1 cellular context compared by ENCODE assay signal in the genomic region with DNA sequence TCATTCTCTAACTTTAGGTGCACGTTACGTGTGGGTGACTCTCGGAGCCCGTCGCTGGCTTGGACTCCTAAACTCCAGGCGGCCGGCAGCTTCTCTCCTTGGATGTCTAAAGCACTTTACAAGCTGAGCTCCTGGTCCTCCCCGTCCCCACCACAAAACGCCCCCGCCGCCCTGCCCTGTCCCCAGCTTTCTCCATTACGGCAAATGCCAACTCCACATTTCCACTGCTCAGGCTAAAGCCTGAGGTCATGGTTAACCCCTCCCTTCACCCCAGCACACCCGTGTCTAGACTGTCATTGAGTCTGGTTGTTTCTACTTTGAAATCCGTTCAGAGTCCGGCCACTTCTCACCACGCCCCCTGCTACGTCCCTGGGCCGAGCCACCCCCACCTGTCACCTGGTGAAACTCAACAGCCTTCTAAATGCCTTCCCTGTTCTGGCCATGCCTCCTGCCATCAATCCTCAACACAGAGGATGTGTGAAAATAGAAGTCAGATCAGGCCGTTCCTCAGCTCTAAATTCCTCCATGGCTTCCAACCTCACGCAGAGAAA.
TF ChIP-seq lines count a peak whose summit lies in the region.

No MANE protein-coding gene starts in this region.

TF ChIP-seq in HepG2, 621 proteins besides CTCF, POLR2A, EP300 and RAD21 (continued from another document and continues in another):
- TF ChIP-seq, protein P1, sequence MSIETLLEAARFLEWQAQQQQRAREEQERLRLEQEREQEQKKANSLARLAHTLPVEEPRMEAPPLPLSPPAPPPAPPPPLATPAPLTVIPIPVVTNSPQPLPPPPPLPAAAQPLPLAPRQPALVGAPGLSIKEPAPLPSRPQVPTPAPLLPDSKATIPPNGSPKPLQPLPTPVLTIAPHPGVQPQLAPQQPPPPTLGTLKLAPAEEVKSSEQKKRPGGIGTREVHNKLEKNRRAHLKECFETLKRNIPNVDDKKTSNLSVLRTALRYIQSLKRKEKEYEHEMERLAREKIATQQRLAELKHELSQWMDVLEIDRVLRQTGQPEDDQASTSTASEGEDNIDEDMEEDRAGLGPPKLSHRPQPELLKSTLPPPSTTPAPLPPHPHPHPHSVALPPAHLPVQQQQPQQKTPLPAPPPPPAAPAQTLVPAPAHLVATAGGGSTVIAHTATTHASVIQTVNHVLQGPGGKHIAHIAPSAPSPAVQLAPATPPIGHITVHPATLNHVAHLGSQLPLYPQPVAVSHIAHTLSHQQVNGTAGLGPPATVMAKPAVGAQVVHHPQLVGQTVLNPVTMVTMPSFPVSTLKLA (IDR thresholded peaks at IDR 0.05), result peak; percentile 51; the same call in 1 of the 2 replicates
- TF ChIP-seq SMAD3 (CRISPR knock-in tag; IDR thresholded peaks at IDR 0.05) (0 out of 2 replicates have a peak, but pooled peaks have one; percentile 28), FOXK2 (IDR thresholded peaks at IDR 0.05) (peak; percentile 44; the same call in 1 of the 2 replicates), MAZ (IDR thresholded peaks at IDR 0.05; ENCODE audit: borderline replicate concordance, low read depth, low read length) (0 out of 2 replicates have a peak, but pooled peaks have one; percentile 16), MAZ (CRISPR knock-in tag; IDR thresholded peaks at IDR 0.05; ENCODE audit: low read depth) (no peak), DNMT3B (CRISPR knock-in tag; conservative IDR thresholded peaks at IDR 0.05) (no peak), CREM (IDR thresholded peaks at IDR 0.05) (peak; percentile 50; the same call in 1 of the 2 replicates), CREM (CRISPR knock-in tag; IDR thresholded peaks at IDR 0.05) (no peak), ZNF510 (CRISPR knock-in tag; IDR thresholded peaks at IDR 0.05; ENCODE audit: low read depth) (no peak), HNF4G (IDR thresholded peaks at IDR 0.05; ENCODE audit: borderline replicate concordance, low read depth, low read length) (peak; percentile 47; the same call in 1 of the 2 replicates), HNF4G (CRISPR knock-in tag; IDR thresholded peaks at IDR 0.05; ENCODE audit: borderline replicate concordance, low read depth) (no peak), ZNF557 (CRISPR knock-in tag; IDR thresholded peaks at IDR 0.05) (0 out of 2 replicates have a peak, but pooled peaks have one; percentile 44), SNRNP70 (IDR thresholded peaks at IDR 0.05; ENCODE audit: low read depth, low read length) (no peak), HNF4A (CRISPR knock-in tag; IDR thresholded peaks at IDR 0.05) (peak; percentile 76), POLR2AphosphoS5 (IDR thresholded peaks at IDR 0.05; ENCODE audit: low read depth, low read length) (peak; percentile 35; the same call in 1 of the 2 replicates), ELF3 (CRISPR knock-in tag; IDR thresholded peaks at IDR 0.05) (peak; percentile 42; the same call in 1 of the 2 replicates), TEAD3 (CRISPR knock-in tag; optimal IDR thresholded peaks at IDR 0.05; ENCODE audit: borderline replicate concordance) (no peak), SP5 (CRISPR knock-in tag; IDR thresholded peaks at IDR 0.05; ENCODE audit: borderline replicate concordance, low read depth) (peak; percentile 90), ARNTL (CRISPR knock-in tag; IDR thresholded peaks at IDR 0.05) (0 out of 2 replicates have a peak, but pooled peaks have one; percentile 26), ZFP90 (CRISPR knock-in tag; IDR thresholded peaks at IDR 0.05; ENCODE audit: borderline replicate concordance) (peak; percentile 43; the same call in 1 of the 2 replicates), ZNF772 (CRISPR knock-in tag; IDR thresholded peaks at IDR 0.05) (no peak), EHMT2 (IDR thresholded peaks at IDR 0.05; ENCODE audit: borderline replicate concordance, low read depth, low read length) (no peak), ZNF782 (CRISPR knock-in tag; IDR thresholded peaks at IDR 0.05; ENCODE audit: borderline replicate concordance) (no peak), MED1 (CRISPR knock-in tag; IDR thresholded peaks at IDR 0.05) (peak; percentile 79), ELF4 (CRISPR knock-in tag; IDR thresholded peaks at IDR 0.05; ENCODE audit: borderline replicate concordance) (no peak), STAG1 (CRISPR knock-in tag; IDR thresholded peaks at IDR 0.05) (peak; percentile 19; the same call in 1 of the 2 replicates), BRD4 (CRISPR knock-in tag; IDR thresholded peaks at IDR 0.05) (0 out of 2 replicates have a peak, but pooled peaks have one; percentile 25), ZNF264 (CRISPR knock-in tag; IDR thresholded peaks at IDR 0.05) (peak; percentile 27; the same call in 1 of the 2 replicates), BCL6 (CRISPR knock-in tag; IDR thresholded peaks at IDR 0.05) (peak; percentile 59; the same call in 1 of the 2 replicates), MXI1 (IDR thresholded peaks at IDR 0.05; ENCODE audit: borderline replicate concordance, low read depth, low read length) (peak; percentile 87; the same call in 1 of the 3 replicates), GATAD1 (CRISPR knock-in tag; IDR thresholded peaks at IDR 0.05) (no peak), ZNF720 (CRISPR knock-in tag; IDR thresholded peaks at IDR 0.05) (no peak), HIVEP1 (CRISPR knock-in tag; IDR thresholded peaks at IDR 0.05) (no peak), SIN3A (IDR thresholded peaks at IDR 0.05; ENCODE audit: borderline replicate concordance, low read depth, low read length) (peak; percentile 66; the same call in 1 of the 2 replicates), GPN1 (CRISPR knock-in tag; IDR thresholded peaks at IDR 0.05; ENCODE audit: borderline replicate concordance) (no peak), SCMH1 (CRISPR knock-in tag; IDR thresholded peaks at IDR 0.05; ENCODE audit: borderline replicate concordance) (no peak), MEIS1 (CRISPR knock-in tag; IDR thresholded peaks at IDR 0.05; ENCODE audit: borderline replicate concordance) (peak; percentile 71; the same call in 1 of the 2 replicates), SALL1 (CRISPR knock-in tag; IDR thresholded peaks at IDR 0.05) (peak; percentile 19; the same call in 1 of the 2 replicates), BHLHE40 (IDR thresholded peaks at IDR 0.05; ENCODE audit: low read length) (0 out of 2 replicates have a peak, but pooled peaks have one; percentile 28), ZNF441 (CRISPR knock-in tag; IDR thresholded peaks at IDR 0.05; ENCODE audit: borderline replicate concordance) (peak; percentile 85)
- TF ChIP-seq, protein P2, sequence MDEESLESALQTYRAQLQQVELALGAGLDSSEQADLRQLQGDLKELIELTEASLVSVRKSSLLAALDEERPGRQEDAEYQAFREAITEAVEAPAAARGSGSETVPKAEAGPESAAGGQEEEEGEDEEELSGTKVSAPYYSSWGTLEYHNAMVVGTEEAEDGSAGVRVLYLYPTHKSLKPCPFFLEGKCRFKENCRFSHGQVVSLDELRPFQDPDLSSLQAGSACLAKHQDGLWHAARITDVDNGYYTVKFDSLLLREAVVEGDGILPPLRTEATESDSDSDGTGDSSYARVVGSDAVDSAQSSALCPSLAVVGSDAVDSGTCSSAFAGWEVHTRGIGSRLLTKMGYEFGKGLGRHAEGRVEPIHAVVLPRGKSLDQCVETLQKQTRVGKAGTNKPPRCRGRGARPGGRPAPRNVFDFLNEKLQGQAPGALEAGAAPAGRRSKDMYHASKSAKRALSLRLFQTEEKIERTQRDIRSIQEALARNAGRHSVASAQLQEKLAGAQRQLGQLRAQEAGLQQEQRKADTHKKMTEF (CRISPR knock-in tag; IDR thresholded peaks at IDR 0.05), result peak; percentile 24; the same call in 1 of the 2 replicates
- TF ChIP-seq, protein P3, sequence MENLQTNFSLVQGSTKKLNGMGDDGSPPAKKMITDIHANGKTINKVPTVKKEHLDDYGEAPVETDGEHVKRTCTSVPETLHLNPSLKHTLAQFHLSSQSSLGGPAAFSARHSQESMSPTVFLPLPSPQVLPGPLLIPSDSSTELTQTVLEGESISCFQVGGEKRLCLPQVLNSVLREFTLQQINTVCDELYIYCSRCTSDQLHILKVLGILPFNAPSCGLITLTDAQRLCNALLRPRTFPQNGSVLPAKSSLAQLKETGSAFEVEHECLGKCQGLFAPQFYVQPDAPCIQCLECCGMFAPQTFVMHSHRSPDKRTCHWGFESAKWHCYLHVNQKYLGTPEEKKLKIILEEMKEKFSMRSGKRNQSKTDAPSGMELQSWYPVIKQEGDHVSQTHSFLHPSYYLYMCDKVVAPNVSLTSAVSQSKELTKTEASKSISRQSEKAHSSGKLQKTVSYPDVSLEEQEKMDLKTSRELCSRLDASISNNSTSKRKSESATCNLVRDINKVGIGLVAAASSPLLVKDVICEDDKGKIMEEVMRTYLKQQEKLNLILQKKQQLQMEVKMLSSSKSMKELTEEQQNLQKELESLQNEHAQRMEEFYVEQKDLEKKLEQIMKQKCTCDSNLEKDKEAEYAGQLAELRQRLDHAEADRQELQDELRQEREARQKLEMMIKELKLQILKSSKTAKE (CRISPR knock-in tag; IDR thresholded peaks at IDR 0.05; ENCODE audit: borderline replicate concordance), result peak; percentile 88
- TF ChIP-seq, protein P4, sequence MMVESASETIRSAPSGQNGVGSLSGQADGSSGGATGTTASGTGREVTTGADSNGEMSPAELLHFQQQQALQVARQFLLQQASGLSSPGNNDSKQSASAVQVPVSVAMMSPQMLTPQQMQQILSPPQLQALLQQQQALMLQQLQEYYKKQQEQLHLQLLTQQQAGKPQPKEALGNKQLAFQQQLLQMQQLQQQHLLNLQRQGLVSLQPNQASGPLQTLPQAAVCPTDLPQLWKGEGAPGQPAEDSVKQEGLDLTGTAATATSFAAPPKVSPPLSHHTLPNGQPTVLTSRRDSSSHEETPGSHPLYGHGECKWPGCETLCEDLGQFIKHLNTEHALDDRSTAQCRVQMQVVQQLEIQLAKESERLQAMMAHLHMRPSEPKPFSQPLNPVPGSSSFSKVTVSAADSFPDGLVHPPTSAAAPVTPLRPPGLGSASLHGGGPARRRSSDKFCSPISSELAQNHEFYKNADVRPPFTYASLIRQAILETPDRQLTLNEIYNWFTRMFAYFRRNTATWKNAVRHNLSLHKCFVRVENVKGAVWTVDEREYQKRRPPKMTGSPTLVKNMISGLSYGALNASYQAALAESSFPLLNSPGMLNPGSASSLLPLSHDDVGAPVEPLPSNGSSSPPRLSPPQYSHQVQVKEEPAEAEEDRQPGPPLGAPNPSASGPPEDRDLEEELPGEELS (CRISPR knock-in tag; IDR thresholded peaks at IDR 0.05), result peak; percentile 54
- TF ChIP-seq, protein P5, sequence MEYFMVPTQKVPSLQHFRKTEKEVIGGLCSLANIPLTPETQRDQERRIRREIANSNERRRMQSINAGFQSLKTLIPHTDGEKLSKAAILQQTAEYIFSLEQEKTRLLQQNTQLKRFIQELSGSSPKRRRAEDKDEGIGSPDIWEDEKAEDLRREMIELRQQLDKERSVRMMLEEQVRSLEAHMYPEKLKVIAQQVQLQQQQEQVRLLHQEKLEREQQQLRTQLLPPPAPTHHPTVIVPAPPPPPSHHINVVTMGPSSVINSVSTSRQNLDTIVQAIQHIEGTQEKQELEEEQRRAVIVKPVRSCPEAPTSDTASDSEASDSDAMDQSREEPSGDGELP (IDR thresholded peaks at IDR 0.05; ENCODE audit: borderline replicate concordance, low read depth), result peak; percentile 82; the same call in 1 of the 2 replicates
- TF ChIP-seq, protein P6, sequence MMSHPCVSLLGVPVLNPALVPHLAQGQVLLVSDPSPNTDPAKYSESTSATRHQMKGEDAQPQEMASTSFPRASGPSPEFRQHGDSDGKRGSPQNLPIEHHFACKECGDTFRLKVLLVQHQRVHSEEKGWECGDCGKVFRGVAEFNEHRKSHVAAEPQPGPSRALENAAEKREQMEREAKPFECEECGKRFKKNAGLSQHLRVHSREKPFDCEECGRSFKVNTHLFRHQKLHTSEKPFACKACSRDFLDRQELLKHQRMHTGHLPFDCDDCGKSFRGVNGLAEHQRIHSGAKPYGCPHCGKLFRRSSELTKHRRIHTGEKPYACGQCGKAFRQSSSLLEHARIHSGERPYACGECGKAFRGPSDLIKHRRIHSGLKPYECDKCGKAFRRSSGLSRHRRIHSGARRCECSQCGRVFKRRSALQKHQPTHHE (CRISPR knock-in tag; IDR thresholded peaks at IDR 0.05; ENCODE audit: borderline replicate concordance), result 0 out of 2 replicates have a peak, but pooled peaks have one; percentile 39
- TF ChIP-seq, protein P7, sequence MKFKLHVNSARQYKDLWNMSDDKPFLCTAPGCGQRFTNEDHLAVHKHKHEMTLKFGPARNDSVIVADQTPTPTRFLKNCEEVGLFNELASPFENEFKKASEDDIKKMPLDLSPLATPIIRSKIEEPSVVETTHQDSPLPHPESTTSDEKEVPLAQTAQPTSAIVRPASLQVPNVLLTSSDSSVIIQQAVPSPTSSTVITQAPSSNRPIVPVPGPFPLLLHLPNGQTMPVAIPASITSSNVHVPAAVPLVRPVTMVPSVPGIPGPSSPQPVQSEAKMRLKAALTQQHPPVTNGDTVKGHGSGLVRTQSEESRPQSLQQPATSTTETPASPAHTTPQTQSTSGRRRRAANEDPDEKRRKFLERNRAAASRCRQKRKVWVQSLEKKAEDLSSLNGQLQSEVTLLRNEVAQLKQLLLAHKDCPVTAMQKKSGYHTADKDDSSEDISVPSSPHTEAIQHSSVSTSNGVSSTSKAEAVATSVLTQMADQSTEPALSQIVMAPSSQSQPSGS (CRISPR knock-in tag; IDR thresholded peaks at IDR 0.05), result no peak
- TF ChIP-seq, protein P8, sequence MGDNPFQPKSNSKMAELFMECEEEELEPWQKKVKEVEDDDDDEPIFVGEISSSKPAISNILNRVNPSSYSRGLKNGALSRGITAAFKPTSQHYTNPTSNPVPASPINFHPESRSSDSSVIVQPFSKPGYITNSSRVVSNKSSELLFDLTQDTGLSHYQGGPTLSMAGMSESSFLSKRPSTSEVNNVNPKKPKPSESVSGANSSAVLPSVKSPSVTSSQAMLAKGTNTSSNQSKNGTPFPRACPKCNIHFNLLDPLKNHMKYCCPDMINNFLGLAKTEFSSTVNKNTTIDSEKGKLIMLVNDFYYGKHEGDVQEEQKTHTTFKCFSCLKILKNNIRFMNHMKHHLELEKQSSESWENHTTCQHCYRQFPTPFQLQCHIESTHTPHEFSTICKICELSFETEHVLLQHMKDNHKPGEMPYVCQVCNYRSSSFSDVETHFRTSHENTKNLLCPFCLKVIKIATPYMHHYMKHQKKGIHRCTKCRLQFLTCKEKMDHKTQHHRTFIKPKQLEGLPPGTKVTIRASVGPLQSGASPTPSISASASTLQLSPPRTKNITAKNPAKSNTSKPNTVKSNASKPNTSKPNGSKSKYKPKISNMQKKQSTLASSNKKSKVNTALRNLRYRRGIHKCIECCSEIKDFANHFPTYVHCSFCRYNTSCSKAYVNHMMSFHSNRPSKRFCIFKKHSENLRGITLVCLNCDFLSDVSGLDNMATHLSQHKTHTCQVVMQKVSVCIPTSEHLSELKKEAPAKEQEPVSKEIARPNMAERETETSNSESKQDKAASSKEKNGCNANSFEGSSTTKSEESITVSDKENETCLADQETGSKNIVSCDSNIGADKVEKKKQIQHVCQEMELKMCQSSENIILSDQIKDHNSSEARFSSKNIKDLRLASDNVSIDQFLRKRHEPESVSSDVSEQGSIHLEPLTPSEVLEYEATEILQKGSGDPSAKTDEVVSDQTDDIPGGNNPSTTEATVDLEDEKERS (CRISPR knock-in tag; IDR thresholded peaks at IDR 0.05), result peak; percentile 41; the same call in 1 of the 2 replicates
- TF ChIP-seq, protein P9, sequence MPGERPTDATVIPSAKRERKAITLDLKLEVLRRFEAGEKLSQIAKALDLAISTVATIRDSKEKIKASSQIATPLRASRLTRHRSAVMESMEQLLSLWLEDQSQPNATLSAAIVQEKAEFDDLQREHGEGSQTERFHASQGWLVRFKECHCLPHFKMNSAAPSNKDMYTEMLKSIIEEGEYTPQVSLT (CRISPR knock-in tag; IDR thresholded peaks at IDR 0.05; ENCODE audit: borderline replicate concordance, low read depth), result no peak
- TF ChIP-seq, protein P10, sequence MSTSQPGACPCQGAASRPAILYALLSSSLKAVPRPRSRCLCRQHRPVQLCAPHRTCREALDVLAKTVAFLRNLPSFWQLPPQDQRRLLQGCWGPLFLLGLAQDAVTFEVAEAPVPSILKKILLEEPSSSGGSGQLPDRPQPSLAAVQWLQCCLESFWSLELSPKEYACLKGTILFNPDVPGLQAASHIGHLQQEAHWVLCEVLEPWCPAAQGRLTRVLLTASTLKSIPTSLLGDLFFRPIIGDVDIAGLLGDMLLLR (CRISPR knock-in tag; IDR thresholded peaks at IDR 0.05), result 0 out of 2 replicates have a peak, but pooled peaks have one; percentile 28
